In genomic region chr5:65721775-65722574, GRCh38 we compare ENCODE assay signal across 8 cellular contexts. TPM values are rescaled to one million over a fixed set of nuclear protein-coding genes. Genes with fewer than 3 reads are reported as not detected.
DNase-seq lines count a peak whose midpoint lies in the region; ATAC-seq and TF ChIP-seq lines count a peak whose summit lies in the region.

TSS of gene NLN (plus strand) at chr5:65722205. CDS start at chr5:65722374, 169 bp downstream.
TSS of gene SGTB (minus strand) at chr5:65722109. CDS start at chr5:65720807, 1,302 bp downstream.

- intact Hi-C loops in natural killer cell (cut with micrococcal nuclease), result loop anchor here (5.0 kb wide), 2 partner anchors 160 to 425 kb away; partner anchors contain the start of genes CENPK and PPWD1

- peaks cover 13% of the 10 kb centered on the region for H3K4me1 ChIP-seq in HUES6 (ENCODE audit: control insufficient read depth, insufficient read depth, low read length)
- H3K4me1 ChIP-seq in Peyer's patch, result peaks cover 0 to 6% (median 2%) of the 10 kb centered on the region in 4 donors

- no peaks in the 10 kb centered on the region for H3K9me3 Mint-ChIP-seq in natural killer cell

- H3K36me3 ChIP-seq in HUES6 (ENCODE audit: control insufficient read depth, insufficient read depth, low read length) (peaks cover 18% of the 10 kb centered on the region), Peyer's patch (no peaks in the 10 kb centered on the region)

- TF ChIP-seq POLR2A in Peyer's patch (IDR thresholded peaks at IDR 0.05), result no peak

- peak within 1 kb of the TSS; percentile 92 for H3K9ac ChIP-seq in HUES6 (ENCODE audit: low read length)

- peaks cover 6 to 12% of the 10 kb centered on the region in 2 donors for H3K27me3 Mint-ChIP-seq in natural killer cell (ENCODE audit: low read depth in 2 of 2)

- H3K27ac ChIP-seq in HUES6 (ENCODE audit: low read depth, low read length) (peak within 1 kb of the TSS; percentile 77), Peyer's patch (peak within 1 kb of the TSS; percentile 79 to 92 (median 82))

- peak; percentile 89 for ATAC-seq in GM21390 (IDR thresholded peaks at IDR 0.05; ENCODE audit: unreplicated experiment)
- ATAC-seq in natural killer cell, result peak; percentile 97 to 99 (median 98)

- H3K4me1 Mint-ChIP-seq in natural killer cell, result peaks cover 17 to 18% of the 10 kb centered on the region in 2 donors

- peak within 1 kb of the TSS; percentile 92 for H3K4me3 Mint-ChIP-seq in natural killer cell

- peak; percentile 27 for DNase-seq in DMS 273 treated with DMSO at 0.1 percent for 48 hours (lab: John Stamatoyannopoulos, UW)
- DNase-seq in Peyer's patch, result peak; percentile 86 to 94 (median 92)
- DNase-seq in activated T-helper 1 cell treated with anti-CD3 and anti-CD28 coated beads, Interleukin-2, amount 50 U/mL, for 16 hours (ENCODE audit: low read depth in 1 of 2, low spot score in 1 of 2), result peak; percentile 68 to 78
- peak; percentile 61 for DNase-seq in fibroblast of mammary gland (ENCODE audit: low read depth)
- peak; percentile 84 for DNase-seq in natural killer cell
- DNase-seq in stimulated activated naive CD4-positive, alpha-beta T cell treated with Interleukin-2 at 50 U/mL for 16 hours (lab: John Stamatoyannopoulos, UW), result peak; percentile 78

- H3K9me3 ChIP-seq in HUES6 (ENCODE audit: control insufficient read depth, insufficient read depth, low read depth, low read length) (no peaks in the 10 kb centered on the region), Peyer's patch (no peaks in the 10 kb centered on the region)

- TF ChIP-seq CTCF in Peyer's patch (IDR thresholded peaks at IDR 0.05) (no peak), fibroblast of mammary gland (conservative IDR thresholded peaks at IDR 0.05; ENCODE audit: control insufficient read depth, insufficient read depth, low read depth, low read length) (no peak), natural killer cell (IDR thresholded peaks at IDR 0.05) (no peak)

- H3K27ac Mint-ChIP-seq in natural killer cell, result peak within 1 kb of the TSS; percentile 62 to 76

- H3K4me3 ChIP-seq in HUES6 (ENCODE audit: low read depth, low read length) (peak within 1 kb of the TSS; percentile 97), Peyer's patch (peak within 1 kb of the TSS; percentile 91 to 99 (median 96)), fibroblast of mammary gland (ENCODE audit: control insufficient read depth, low read depth, low read length) (peak within 1 kb of the TSS; percentile 93)

- H3K36me3 Mint-ChIP-seq in natural killer cell, result no peaks in the 10 kb centered on the region

- H3K27me3 ChIP-seq in HUES6 (ENCODE audit: control insufficient read depth, insufficient read depth, low read length), result no peaks in the 10 kb centered on the region
- H3K27me3 ChIP-seq in Peyer's patch, result no peaks in the 10 kb centered on the region

RNA-seq across cellular contexts. Expression of gene NLN, which starts in this region (rescaled TPM):
- total RNA-seq in Peyer's patch (10 to 100 TPM in 2 of 4 donors, 1 to 10 TPM in 2; 2.2 to 17.3 (median 9.8) TPM), natural killer cell (1 to 10 TPM in 2 of 3 donors, under 1 TPM in 1; 0.86 to 2.0 (median 1.3) TPM)

RNA-seq across cellular contexts. Expression of gene SGTB, which starts in this region (rescaled TPM):
- total RNA-seq in Peyer's patch, result 10 to 100 TPM in 1 of 4 donors, 1 to 10 TPM in 3; 1.9 to 16.5 (median 2.1) TPM
- 10 to 100 TPM in 2 of 3 donors, 1 to 10 TPM in 1; 6.9 to 12.0 (median 10.0) TPM for total RNA-seq in natural killer cell

Comparison
In these comparisons a context has a peak if more than half of its experiments do, and no peak if none do; other contexts are left out.
1. Peak in every context shown above with its lines: DNase-seq, ATAC-seq, H3K4me3 ChIP-seq and H3K27ac ChIP-seq.
2. DNase-seq: peak in every context shown above with its lines; median percentile 92 in Peyer's patch; 84 in natural killer cell; 78 in stimulated activated naive CD4-positive, alpha-beta T cell treated with Interleukin-2 at 50 U/mL for 16 hours; 73 in activated T-helper 1 cell treated with anti-CD3 and anti-CD28 coated beads, Interleukin-2, amount 50 U/mL, for 16 hours; 61 in fibroblast of mammary gland; 27 in DMS 273 treated with DMSO at 0.1 percent for 48 hours.